Comparison of ENCODE assay signal across 3 cellular contexts in the genomic region with DNA sequence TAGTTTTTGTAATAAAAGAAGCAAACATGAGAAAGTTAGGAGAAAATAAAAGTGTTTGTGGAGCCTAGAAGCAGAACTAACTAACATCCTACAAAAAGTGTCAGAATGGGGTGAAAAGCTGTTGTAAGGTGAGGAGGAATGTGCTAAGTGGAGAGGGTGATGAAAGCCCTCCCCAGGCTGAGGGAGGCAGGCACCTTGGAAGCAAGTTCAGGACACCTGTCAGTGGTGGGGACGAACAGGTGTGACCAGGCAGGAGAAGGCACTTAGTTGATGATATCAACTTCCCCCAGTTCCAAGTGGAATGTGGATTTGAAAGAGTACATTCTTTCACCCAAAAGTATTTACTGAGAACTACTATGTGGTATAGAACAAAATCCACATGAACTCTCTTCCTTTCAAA.
TF ChIP-seq lines count a peak whose summit lies in the region.

No MANE protein-coding gene starts in this region.

TF ChIP-seq in GM23338, 12 proteins besides CTCF, POLR2A, EP300 and RAD21 (continues in another document):
- TF ChIP-seq, protein P1, sequence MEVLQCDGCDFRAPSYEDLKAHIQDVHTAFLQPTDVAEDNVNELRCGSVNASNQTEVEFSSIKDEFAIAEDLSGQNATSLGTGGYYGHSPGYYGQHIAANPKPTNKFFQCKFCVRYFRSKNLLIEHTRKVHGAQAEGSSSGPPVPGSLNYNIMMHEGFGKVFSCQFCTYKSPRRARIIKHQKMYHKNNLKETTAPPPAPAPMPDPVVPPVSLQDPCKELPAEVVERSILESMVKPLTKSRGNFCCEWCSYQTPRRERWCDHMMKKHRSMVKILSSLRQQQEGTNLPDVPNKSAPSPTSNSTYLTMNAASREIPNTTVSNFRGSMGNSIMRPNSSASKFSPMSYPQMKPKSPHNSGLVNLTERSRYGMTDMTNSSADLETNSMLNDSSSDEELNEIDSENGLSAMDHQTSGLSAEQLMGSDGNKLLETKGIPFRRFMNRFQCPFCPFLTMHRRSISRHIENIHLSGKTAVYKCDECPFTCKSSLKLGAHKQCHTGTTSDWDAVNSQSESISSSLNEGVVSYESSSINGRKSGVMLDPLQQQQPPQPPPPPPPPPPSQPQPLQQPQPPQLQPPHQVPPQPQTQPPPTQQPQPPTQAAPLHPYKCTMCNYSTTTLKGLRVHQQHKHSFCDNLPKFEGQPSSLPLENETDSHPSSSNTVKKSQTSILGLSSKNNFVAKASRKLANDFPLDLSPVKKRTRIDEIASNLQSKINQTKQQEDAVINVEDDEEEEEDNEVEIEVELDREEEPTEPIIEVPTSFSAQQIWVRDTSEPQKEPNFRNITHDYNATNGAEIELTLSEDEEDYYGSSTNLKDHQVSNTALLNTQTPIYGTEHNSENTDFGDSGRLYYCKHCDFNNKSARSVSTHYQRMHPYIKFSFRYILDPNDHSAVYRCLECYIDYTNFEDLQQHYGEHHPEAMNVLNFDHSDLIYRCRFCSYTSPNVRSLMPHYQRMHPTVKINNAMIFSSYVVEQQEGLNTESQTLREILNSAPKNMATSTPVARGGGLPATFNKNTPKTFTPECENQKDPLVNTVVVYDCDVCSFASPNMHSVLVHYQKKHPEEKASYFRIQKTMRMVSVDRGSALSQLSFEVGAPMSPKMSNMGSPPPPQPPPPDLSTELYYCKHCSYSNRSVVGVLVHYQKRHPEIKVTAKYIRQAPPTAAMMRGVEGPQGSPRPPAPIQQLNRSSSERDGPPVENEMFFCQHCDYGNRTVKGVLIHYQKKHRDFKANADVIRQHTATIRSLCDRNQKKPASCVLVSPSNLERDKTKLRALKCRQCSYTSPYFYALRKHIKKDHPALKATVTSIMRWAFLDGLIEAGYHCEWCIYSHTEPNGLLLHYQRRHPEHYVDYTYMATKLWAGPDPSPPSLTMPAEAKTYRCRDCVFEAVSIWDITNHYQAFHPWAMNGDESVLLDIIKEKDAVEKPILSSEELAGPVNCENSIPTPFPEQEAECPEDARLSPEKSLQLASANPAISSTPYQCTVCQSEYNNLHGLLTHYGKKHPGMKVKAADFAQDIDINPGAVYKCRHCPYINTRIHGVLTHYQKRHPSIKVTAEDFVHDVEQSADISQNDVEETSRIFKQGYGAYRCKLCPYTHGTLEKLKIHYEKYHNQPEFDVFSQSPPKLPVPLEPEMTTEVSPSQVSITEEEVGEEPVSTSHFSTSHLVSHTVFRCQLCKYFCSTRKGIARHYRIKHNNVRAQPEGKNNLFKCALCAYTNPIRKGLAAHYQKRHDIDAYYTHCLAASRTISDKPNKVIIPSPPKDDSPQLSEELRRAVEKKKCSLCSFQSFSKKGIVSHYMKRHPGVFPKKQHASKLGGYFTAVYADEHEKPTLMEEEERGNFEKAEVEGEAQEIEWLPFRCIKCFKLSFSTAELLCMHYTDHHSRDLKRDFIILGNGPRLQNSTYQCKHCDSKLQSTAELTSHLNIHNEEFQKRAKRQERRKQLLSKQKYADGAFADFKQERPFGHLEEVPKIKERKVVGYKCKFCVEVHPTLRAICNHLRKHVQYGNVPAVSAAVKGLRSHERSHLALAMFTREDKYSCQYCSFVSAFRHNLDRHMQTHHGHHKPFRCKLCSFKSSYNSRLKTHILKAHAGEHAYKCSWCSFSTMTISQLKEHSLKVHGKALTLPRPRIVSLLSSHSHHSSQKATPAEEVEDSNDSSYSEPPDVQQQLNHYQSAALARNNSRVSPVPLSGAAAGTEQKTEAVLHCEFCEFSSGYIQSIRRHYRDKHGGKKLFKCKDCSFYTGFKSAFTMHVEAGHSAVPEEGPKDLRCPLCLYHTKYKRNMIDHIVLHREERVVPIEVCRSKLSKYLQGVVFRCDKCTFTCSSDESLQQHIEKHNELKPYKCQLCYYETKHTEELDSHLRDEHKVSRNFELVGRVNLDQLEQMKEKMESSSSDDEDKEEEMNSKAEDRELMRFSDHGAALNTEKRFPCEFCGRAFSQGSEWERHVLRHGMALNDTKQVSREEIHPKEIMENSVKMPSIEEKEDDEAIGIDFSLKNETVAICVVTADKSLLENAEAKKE (CRISPR knock-in tag; IDR thresholded peaks at IDR 0.05) = no peak
- TF ChIP-seq NANOG (IDR thresholded peaks at IDR 0.05; ENCODE audit: borderline replicate concordance) = no peak

TF ChIP-seq in IMR-90, 13 proteins besides CTCF, POLR2A, EP300 and RAD21:
- TF ChIP-seq, protein P2, sequence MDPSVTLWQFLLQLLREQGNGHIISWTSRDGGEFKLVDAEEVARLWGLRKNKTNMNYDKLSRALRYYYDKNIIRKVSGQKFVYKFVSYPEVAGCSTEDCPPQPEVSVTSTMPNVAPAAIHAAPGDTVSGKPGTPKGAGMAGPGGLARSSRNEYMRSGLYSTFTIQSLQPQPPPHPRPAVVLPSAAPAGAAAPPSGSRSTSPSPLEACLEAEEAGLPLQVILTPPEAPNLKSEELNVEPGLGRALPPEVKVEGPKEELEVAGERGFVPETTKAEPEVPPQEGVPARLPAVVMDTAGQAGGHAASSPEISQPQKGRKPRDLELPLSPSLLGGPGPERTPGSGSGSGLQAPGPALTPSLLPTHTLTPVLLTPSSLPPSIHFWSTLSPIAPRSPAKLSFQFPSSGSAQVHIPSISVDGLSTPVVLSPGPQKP (IDR thresholded peaks at IDR 0.05; ENCODE audit: borderline replicate concordance, low read depth, low read length) = no peak
- TF ChIP-seq BHLHE40 (IDR thresholded peaks at IDR 0.05; ENCODE audit: low read depth, low read length) = no peak
- TF ChIP-seq NFE2L2 (IDR thresholded peaks at IDR 0.05; ENCODE audit: low read depth, low read length) = no peak
- TF ChIP-seq, protein P3, sequence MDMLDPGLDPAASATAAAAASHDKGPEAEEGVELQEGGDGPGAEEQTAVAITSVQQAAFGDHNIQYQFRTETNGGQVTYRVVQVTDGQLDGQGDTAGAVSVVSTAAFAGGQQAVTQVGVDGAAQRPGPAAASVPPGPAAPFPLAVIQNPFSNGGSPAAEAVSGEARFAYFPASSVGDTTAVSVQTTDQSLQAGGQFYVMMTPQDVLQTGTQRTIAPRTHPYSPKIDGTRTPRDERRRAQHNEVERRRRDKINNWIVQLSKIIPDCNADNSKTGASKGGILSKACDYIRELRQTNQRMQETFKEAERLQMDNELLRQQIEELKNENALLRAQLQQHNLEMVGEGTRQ (IDR thresholded peaks at IDR 0.05; ENCODE audit: low read depth, low read length) = no peak
- no peak for TF ChIP-seq RFX5 (IDR thresholded peaks at IDR 0.05; ENCODE audit: low read depth, low read length)
- no peak for TF ChIP-seq MAFK (IDR thresholded peaks at IDR 0.05; ENCODE audit: low read depth, low read length)
- TF ChIP-seq RCOR1 (IDR thresholded peaks at IDR 0.05; ENCODE audit: insufficient replicate concordance, low read length) = no peak
- TF ChIP-seq CEBPB (IDR thresholded peaks at IDR 0.05; ENCODE audit: low read depth, low read length) = no peak
- no peak for TF ChIP-seq FOS (IDR thresholded peaks at IDR 0.05; ENCODE audit: low read depth, low read length)
- no peak for TF ChIP-seq MAZ (IDR thresholded peaks at IDR 0.05; ENCODE audit: borderline replicate concordance, low read depth, low read length)
- no peak for TF ChIP-seq CHD1 (IDR thresholded peaks at IDR 0.05; ENCODE audit: low read depth, low read length)
- TF ChIP-seq SMC3 (IDR thresholded peaks at IDR 0.05; ENCODE audit: low read depth, low read length) = no peak

TF ChIP-seq in H1, 55 proteins besides CTCF, POLR2A, EP300 and RAD21:
- TF ChIP-seq CEBPB (IDR thresholded peaks at IDR 0.05; ENCODE audit: low read depth, low read length) = 0 out of 2 replicates have a peak, but pooled peaks have one; percentile 8
- no peak for TF ChIP-seq SIX5 (IDR thresholded peaks at IDR 0.05; ENCODE audit: low read depth, low read length)
- no peak for TF ChIP-seq CBX5 (IDR thresholded peaks at IDR 0.05; ENCODE audit: low read depth, low read length)
TF ChIP-seq in H1: peak in this region for 1.
